Comparison of ENCODE assay signal across 8 cellular contexts in the genomic region with DNA sequence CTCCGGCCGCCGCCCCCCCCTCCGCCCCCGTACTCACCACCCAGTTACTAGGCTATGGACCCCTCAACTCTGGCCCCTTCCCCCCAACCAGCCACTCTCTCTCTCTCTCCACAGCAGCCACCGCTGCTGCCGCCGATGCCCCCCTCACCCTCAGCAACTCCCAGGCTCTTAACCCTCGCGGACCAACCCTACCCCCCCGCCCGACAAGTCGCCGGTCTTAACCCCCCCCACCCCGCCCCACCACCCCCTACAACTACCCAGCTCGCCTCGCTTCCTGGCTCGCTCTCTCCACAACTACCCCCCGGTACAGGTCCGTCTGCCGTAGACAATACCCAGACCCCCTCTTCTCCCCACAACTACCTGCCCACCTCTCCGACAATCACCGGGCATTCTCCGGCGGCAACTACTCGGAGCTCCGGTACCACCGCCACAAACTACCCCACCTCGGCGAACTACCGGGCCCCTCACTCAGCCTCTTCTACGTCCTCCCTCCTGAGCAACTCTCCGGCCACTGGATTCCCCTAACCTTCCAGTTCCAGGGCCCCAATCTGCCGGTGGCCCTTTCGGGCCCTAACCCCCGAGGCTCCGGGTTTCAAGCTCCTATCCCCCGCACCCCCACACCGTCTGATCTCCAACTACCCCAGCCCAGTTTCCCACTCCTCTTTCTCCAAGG. TPM values are rescaled to one million over a fixed set of nuclear protein-coding genes. Genes with fewer than 3 reads are reported as not detected.
DNase-seq lines count a peak whose midpoint lies in the region; ATAC-seq and TF ChIP-seq lines count a peak whose summit lies in the region.

No MANE protein-coding gene starts in this region.

- H3K36me3 ChIP-seq in Panc1 (ENCODE audit: control insufficient read depth, insufficient read depth, low read length) (peaks cover 7% of the 10 kb centered on the region), urinary bladder (ENCODE audit: insufficient read depth) (no peaks in the 10 kb centered on the region)

- H3K27ac Mint-ChIP-seq in mesothelial cell of epicardium: peak overlapping the region; percentile 99

- DNase-seq in GM12864 (ENCODE audit: low read depth): no peak
- no peak for DNase-seq in Panc1 (ENCODE audit: low read depth, low spot score)
- DNase-seq in coronary artery (ENCODE audit: low spot score): no peak
- no peak for DNase-seq in mesothelial cell of epicardium (ENCODE audit: low spot score in 2 of 2, unreplicated experiment in 2 of 2)
- no peak for DNase-seq in NCI-H1694 treated with DMSO at 0.1 percent for 48 hours (lab: John Stamatoyannopoulos, UW)

- no peak for ATAC-seq in Panc1
- no peak for ATAC-seq in HG03159 (IDR thresholded peaks at IDR 0.05; ENCODE audit: unreplicated experiment)
- ATAC-seq in GM21360 (IDR thresholded peaks at IDR 0.05; ENCODE audit: unreplicated experiment): no peak

- no peaks in the 10 kb centered on the region for H3K9me3 ChIP-seq in Panc1 (ENCODE audit: control insufficient read depth, insufficient read depth, low read depth, low read length)

- no peak for TF ChIP-seq CTCF in GM12864 (IDR thresholded peaks at IDR 0.05; ENCODE audit: low read depth, low read length, missing control alignments)
- TF ChIP-seq CTCF in Panc1 (IDR thresholded peaks at IDR 0.05): no peak
- no peak for TF ChIP-seq CTCF in coronary artery (IDR thresholded peaks at IDR 0.05)
- no peak for TF ChIP-seq CTCF in mesothelial cell of epicardium (IDR thresholded peaks at IDR 0.05; ENCODE audit: unreplicated experiment)

- intact Hi-C loops in Panc1 (cut with micrococcal nuclease; ENCODE audit: unreplicated experiment): no loop called here

- POLR2A ChIA-PET in Panc1 (lab: Charles Lee): interaction anchor here (0.5 kb wide), 1 partner anchor 28 kb away, joined by 3 read pairs; no protein-coding TSS in a partner anchor

- WGBS in urinary bladder: 1% methylated on average over 39 of the region's 39 CpGs

- peak overlapping the region; percentile 95 for H3K4me3 Mint-ChIP-seq in mesothelial cell of epicardium

- in situ Hi-C loops in Panc1 (cut with HindIII; ENCODE audit: low pct_unique_long_range_greater_than_20kb, low sequenced_read_pairs): no loop called here

- peaks cover 17% of the 10 kb centered on the region for H3K36me3 Mint-ChIP-seq in mesothelial cell of epicardium

- no peaks in the 10 kb centered on the region for H3K9me3 Mint-ChIP-seq in mesothelial cell of epicardium

- H3K4me3 ChIP-seq in GM12864 (ENCODE audit: low read depth, low read length): peak overlapping the region; percentile 95
- H3K4me3 ChIP-seq in Panc1 (ENCODE audit: low read depth in 2 of 2, low read length in 2 of 2): peak overlapping the region; percentile 79 to 83
- peak overlapping the region; percentile 100 for H3K4me3 ChIP-seq in coronary artery
- peak overlapping the region; percentile 92 for H3K4me3 ChIP-seq in urinary bladder (ENCODE audit: low read depth, low read length)

- no peaks in the 10 kb centered on the region for H3K27me3 ChIP-seq in Panc1 (ENCODE audit: control insufficient read depth, insufficient read depth, low read length)

- H3K27ac ChIP-seq in Panc1 (ENCODE audit: low read length) (peak overlapping the region; percentile 96), coronary artery (peak overlapping the region; percentile 88 to 99), urinary bladder (ENCODE audit: low read depth) (peak overlapping the region; percentile 97)

- H3K4me1 Mint-ChIP-seq in mesothelial cell of epicardium: peaks cover 51% of the 10 kb centered on the region

- CTCF ChIA-PET in Panc1 (lab: Charles Lee): no interaction called here

- no peaks in the 10 kb centered on the region for H3K27me3 Mint-ChIP-seq in mesothelial cell of epicardium (ENCODE audit: low read depth)

- BruUV-seq in Panc1 (replicated peaks; lab: Mats Ljungman, UMichigan): no TSS peak

- H3K4me1 ChIP-seq in Panc1 (ENCODE audit: control insufficient read depth, insufficient read depth, low read length): peaks cover 43% of the 10 kb centered on the region
- H3K4me1 ChIP-seq in urinary bladder (ENCODE audit: insufficient read depth): no peaks in the 10 kb centered on the region

RNA-seq across cellular contexts. Expression of gene PHF23, which starts 0.7 kb away (rescaled TPM):
- total RNA-seq in Panc1 (2021; ENCODE audit: unreplicated experiment) (69.3 TPM), mesothelial cell of epicardium (55.4 to 57.1 TPM (median 55.6 TPM) in 3 replicates), urinary bladder (18.8 TPM)
- polyA plus RNA-seq in Panc1 (2012; ENCODE audit: insufficient read length): 68.6 TPM
- polyA plus RNA-seq in urinary bladder: 39.0 TPM

RNA-seq across cellular contexts. Expression of gene GABARAP, which starts 3.7 kb away (rescaled TPM):
- total RNA-seq in Panc1 (2021; ENCODE audit: unreplicated experiment): 289 TPM
- 175 TPM for polyA plus RNA-seq in Panc1 (2012; ENCODE audit: insufficient read length)
- total RNA-seq in mesothelial cell of epicardium: 424 to 451 TPM (median 429 TPM) in 3 replicates
- 246 TPM for total RNA-seq in urinary bladder
- polyA plus RNA-seq in urinary bladder: 681 TPM

RNA-seq across cellular contexts. Expression of gene DVL2, which starts 4.2 kb away (rescaled TPM):
- total RNA-seq in Panc1 (2021; ENCODE audit: unreplicated experiment) (84.2 TPM), mesothelial cell of epicardium (87.3 to 96.1 TPM (median 94.0 TPM) in 3 replicates), urinary bladder (45.5 TPM)
- 108 TPM for polyA plus RNA-seq in Panc1 (2012; ENCODE audit: insufficient read length)
- 41.5 TPM for polyA plus RNA-seq in urinary bladder

RNA-seq across cellular contexts. Expression of gene CTDNEP1, which starts 13.0 kb away (rescaled TPM):
- total RNA-seq in Panc1 (2021; ENCODE audit: unreplicated experiment) (132 TPM), mesothelial cell of epicardium (122 to 132 TPM (median 130 TPM) in 3 replicates), urinary bladder (40.0 TPM)
- polyA plus RNA-seq in Panc1 (2012; ENCODE audit: insufficient read length): 151 TPM
- polyA plus RNA-seq in urinary bladder: 89.2 TPM

RNA-seq across cellular contexts. Expression of gene ELP5, which starts 13.5 kb away (rescaled TPM):
- 89.5 TPM for total RNA-seq in Panc1 (2021; ENCODE audit: unreplicated experiment)
- polyA plus RNA-seq in Panc1 (2012; ENCODE audit: insufficient read length): 100 TPM
- total RNA-seq in mesothelial cell of epicardium: 37.9 to 42.8 TPM (median 42.1 TPM) in 3 replicates
- total RNA-seq in urinary bladder: 17.7 TPM
- 39.2 TPM for polyA plus RNA-seq in urinary bladder
